ENCODE assay signal across 30 cellular contexts in the genomic region with DNA sequence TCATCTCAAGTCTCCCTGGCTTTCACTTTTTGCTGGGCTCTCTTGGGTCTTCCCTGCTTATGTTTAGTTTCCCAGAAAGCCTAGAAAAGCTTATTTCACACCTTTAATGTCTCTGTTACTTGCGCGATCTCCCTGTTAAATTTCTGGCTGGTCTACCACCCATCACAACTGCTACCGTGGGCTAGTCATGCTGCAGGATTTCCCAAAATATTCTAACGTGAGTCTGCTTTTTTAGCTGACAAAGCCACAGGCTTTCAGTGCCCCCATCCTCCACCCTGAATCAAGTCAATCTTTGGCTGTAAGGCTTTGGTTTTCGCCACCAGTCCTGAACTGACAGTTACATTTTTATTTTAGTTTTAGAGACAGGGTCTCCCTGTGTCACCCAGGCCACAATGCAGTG.
"Had no signal": no experiment of that assay in that cellular context is flagged by ENCODE, and none has a peak within 500 bp of the region (broad histone marks: within the 10 kb centered on the region; RNA-seq: fewer than 3 reads in every experiment).

No MANE protein-coding gene starts in this region.

- H3K27ac Mint-ChIP-seq: activated naive CD8-positive, alpha-beta T cell; mesothelial cell of epicardium; T-helper 17 cell had no signal

- H3K27me3 ChIP-seq: colonic mucosa, gastroesophageal sphincter, hepatocyte, pancreas, upper lobe of left lung had no signal

- H3K4me2 ChIP-seq: hepatocyte had no signal

- H3K27ac ChIP-seq: colonic mucosa, gastroesophageal sphincter, hepatocyte, pancreas, prostate gland, skin epidermis, upper lobe of left lung, WERI-Rb-1 had no signal

- H3K4me3 ChIP-seq: colonic mucosa, gastroesophageal sphincter, hepatocyte, pancreas, prostate gland, skin epidermis, upper lobe of left lung had no signal

- H3K4me3 Mint-ChIP-seq: activated naive CD8-positive, alpha-beta T cell; central memory CD8-positive, alpha-beta T cell; mesothelial cell of epicardium; naive B cell; neural crest cell; stimulated activated naive CD8-positive, alpha-beta T cell treated with anti-CD3 and anti-CD28 coated beads, Interleukin-15, amount 100 ng/mL, for 72 hours; T-helper 17 cell had no signal

- H3K9me3 ChIP-seq: colonic mucosa, gastroesophageal sphincter, pancreas, prostate gland, upper lobe of left lung had no signal

- H3K4me1 Mint-ChIP-seq: mesothelial cell of epicardium, naive B cell had no signal

- DNase-seq: activated CD4-positive, alpha-beta T cell treated with anti-CD3 and anti-CD28 coated beads for 48 hours; activated CD4-positive, alpha-beta T cell treated with anti-CD3 and anti-CD28 coated beads, Interleukin-2, amount 50 U/mL, for 48 hours; activated effector memory CD4-positive, alpha-beta T cell treated with Interleukin-2 at 50 U/mL for 16 hours; activated naive CD4-positive, alpha-beta T cell treated with Interleukin-2 at 50 U/mL for 16 hours; colonic mucosa; effector CD8-positive, alpha-beta T cell; left colon; mammary epithelial cell; naive B cell; nucleus accumbens; pancreas; retina; stimulated activated CD4-positive, alpha-beta T cell treated with anti-CD3 and anti-CD28 coated beads, Interleukin-12 subunit alpha, Interleukin-12 subunit beta, amount 100 ng/mL, for 4 hours; stimulated activated CD4-positive, alpha-beta T cell treated with anti-CD3 and anti-CD28 coated beads, Interleukin-4, amount 100 ng/mL, for 1 hour; stimulated activated naive CD8-positive, alpha-beta T cell treated with anti-CD3 and anti-CD28 coated beads, Interleukin-15, amount 100 ng/mL, for 72 hours; substantia nigra; T-helper 17 cell; T1000; upper lobe of left lung; WERI-Rb-1 had no signal

- H3K9me3 Mint-ChIP-seq: central memory CD8-positive, alpha-beta T cell; neural crest cell had no signal

- H3K36me3 ChIP-seq: colonic mucosa, gastroesophageal sphincter, pancreas, prostate gland, upper lobe of left lung, WERI-Rb-1 had no signal

- H3K4me1 ChIP-seq: colonic mucosa, gastroesophageal sphincter, pancreas, prostate gland, upper lobe of left lung had no signal

- H3K27me3 Mint-ChIP-seq: activated naive CD8-positive, alpha-beta T cell; central memory CD8-positive, alpha-beta T cell; naive B cell; stimulated activated naive CD8-positive, alpha-beta T cell treated with anti-CD3 and anti-CD28 coated beads, Interleukin-15, amount 100 ng/mL, for 72 hours; T-helper 17 cell had no signal

- ATAC-seq: activated CD4-positive, CD25-positive, alpha-beta regulatory T cell treated with anti-CD3 and anti-CD28 coated beads, Interleukin-2, amount 50 U/mL, for 24 hours; gastroesophageal sphincter; left colon; pancreas; sciatic nerve; stimulated activated naive CD8-positive, alpha-beta T cell treated with anti-CD3 and anti-CD28 coated beads, Interleukin-15, amount 100 ng/mL, for 72 hours; T-helper 17 cell had no signal
